In genomic region chr17:38853292-38854219, GRCh38 we compare ENCODE assay signal across 8 cellular contexts. TPM values are rescaled to one million over a fixed set of nuclear protein-coding genes. Genes with fewer than 3 reads are reported as not detected.
DNase-seq lines count a peak whose midpoint lies in the region; ATAC-seq and TF ChIP-seq lines count a peak whose summit lies in the region.

Gene RPL23 (minus strand): TSS chr17:38853721. CDS start chr17:38853710, 11 bp downstream.

- no peak for TF ChIP-seq CTCF in PC-9 (conservative IDR thresholded peaks at IDR 0.05)

- peaks cover 44% of the 10 kb centered on the region for H3K36me3 ChIP-seq in PC-9 (ENCODE audit: low read depth)
- H3K36me3 ChIP-seq in mucosa of rectum (ENCODE audit: control insufficient read depth in 2 of 2, insufficient read depth in 2 of 2, low read length in 2 of 2): peaks cover 27 to 33% of the 10 kb centered on the region in 2 donors

- peak within 1 kb of the TSS; percentile 100 for H3K4me2 ChIP-seq in PC-9

- peak within 1 kb of the TSS; percentile 88 for H3K4me3 ChIP-seq in PC-9
- H3K4me3 ChIP-seq in mucosa of rectum (ENCODE audit: low read length in 2 of 2): peak within 1 kb of the TSS; percentile 71 to 98

- peaks cover 50% of the 10 kb centered on the region for H3K79me2 ChIP-seq in PC-9 (ENCODE audit: low read depth)

- intact Hi-C loops in PC-9 (cut with micrococcal nuclease; ENCODE audit: unreplicated experiment): loop anchor here (1.0 kb wide), 1 partner anchor 28 kb away; the partner anchor contains the start of gene CWC25

- H3K9me3 ChIP-seq in PC-9 (ENCODE audit: insufficient read depth, low read depth) (no peaks in the 10 kb centered on the region), mucosa of rectum (ENCODE audit: control insufficient read depth in 2 of 2, low read length in 2 of 2) (no peaks in the 10 kb centered on the region)

- ATAC-seq in GM21529 (IDR thresholded peaks at IDR 0.05; ENCODE audit: unreplicated experiment): peak; percentile 81

- no TSS peak for BruUV-seq in PC-9 (replicated peaks; lab: Mats Ljungman, UMichigan)

- H3K4me1 ChIP-seq in PC-9 (replicated peaks; ENCODE audit: insufficient read depth): peaks cover 27% of the 10 kb centered on the region
- H3K4me1 ChIP-seq in mucosa of rectum (ENCODE audit: control insufficient read depth in 2 of 2, insufficient read depth in 2 of 2, low read length in 2 of 2): peaks cover 18 to 19% of the 10 kb centered on the region in 2 donors

- POLR2A ChIA-PET in PC-9 (lab: Charles Lee; ENCODE audit: unreplicated experiment): interaction anchor here (0.5 to 1.6 kb wide), 12 partner anchors 9 to 344 kb away, joined by 3 to 29 read pairs (median 4); no protein-coding TSS in a partner anchor

- peak within 1 kb of the TSS; percentile 74 for H2AFZ ChIP-seq in PC-9

- peaks cover 59% of the 10 kb centered on the region for H3F3A ChIP-seq in PC-9 (ENCODE audit: insufficient read depth, low read depth)

- DNase-seq in DMS 273 (lab: John Stamatoyannopoulos, UW; ENCODE audit: unreplicated experiment): peak; percentile 99
- peak; percentile 98 for DNase-seq in KBM-7
- peak; percentile 85 to 91 for DNase-seq in PC-9
- DNase-seq in activated T-cell treated with anti-CD3 and anti-CD28 coated beads for 48 hours (ENCODE audit: low read depth): peak; percentile 83
- peak; percentile 77 for DNase-seq in epithelial cell of prostate (ENCODE audit: low read depth, low spot score)
- peak; percentile 74 to 87 for DNase-seq in stimulated activated CD8-positive, alpha-beta memory T cell treated with anti-CD3 and anti-CD28 coated beads, Interleukin-4, amount 100 ng/mL, for 4 hours (ENCODE audit: low read depth in 2 of 2, low spot score in 1 of 2)

- in situ Hi-C loops in KBM-7 (cut with MboI; ENCODE audit: low pct_unique_long_range_greater_than_20kb, low sequenced_read_pairs): no loop called here

- CTCF ChIA-PET in PC-9 (lab: Charles Lee): interaction anchor here (1.1 kb wide), 1 partner anchor 18 kb away, joined by 3 read pairs; no protein-coding TSS in a partner anchor

- no peaks in the 10 kb centered on the region for H3K27me3 ChIP-seq in PC-9 (ENCODE audit: insufficient read depth, low read depth)
- H3K27me3 ChIP-seq in mucosa of rectum (ENCODE audit: control insufficient read depth in 2 of 2, insufficient read depth in 2 of 2, low read length in 2 of 2): no peaks in the 10 kb centered on the region

- no peaks in the 10 kb centered on the region for H3K9me2 ChIP-seq in PC-9 (ENCODE audit: insufficient read depth)

- H4K20me1 ChIP-seq in PC-9 (ENCODE audit: insufficient read depth): peaks cover 44% of the 10 kb centered on the region

- H3K9ac ChIP-seq in mucosa of rectum (ENCODE audit: low read depth in 1 of 2, low read length in 2 of 2): peak within 1 kb of the TSS; percentile 94 to 99

- H3K27ac ChIP-seq in PC-9: peak within 1 kb of the TSS; percentile 90
- peak within 1 kb of the TSS; percentile 88 for H3K27ac ChIP-seq in epithelial cell of prostate
- peak within 1 kb of the TSS; percentile 99 for H3K27ac ChIP-seq in mucosa of rectum (ENCODE audit: low read depth in 2 of 2, low read length in 2 of 2)

RNA-seq across cellular contexts. Expression of gene RPL23, which starts in this region (rescaled TPM):
- total RNA-seq in PC-9 (2021): 1,146 and 1,262 TPM in 2 replicates

Comparison
In these comparisons a context has a peak if more than half of its experiments do, and no peak if none do; other contexts are left out.
1. Peak in every context shown above with its lines: DNase-seq, ATAC-seq, H3K4me3 ChIP-seq and H3K27ac ChIP-seq.